1 cellular context compared by ENCODE assay signal in the genomic region with DNA sequence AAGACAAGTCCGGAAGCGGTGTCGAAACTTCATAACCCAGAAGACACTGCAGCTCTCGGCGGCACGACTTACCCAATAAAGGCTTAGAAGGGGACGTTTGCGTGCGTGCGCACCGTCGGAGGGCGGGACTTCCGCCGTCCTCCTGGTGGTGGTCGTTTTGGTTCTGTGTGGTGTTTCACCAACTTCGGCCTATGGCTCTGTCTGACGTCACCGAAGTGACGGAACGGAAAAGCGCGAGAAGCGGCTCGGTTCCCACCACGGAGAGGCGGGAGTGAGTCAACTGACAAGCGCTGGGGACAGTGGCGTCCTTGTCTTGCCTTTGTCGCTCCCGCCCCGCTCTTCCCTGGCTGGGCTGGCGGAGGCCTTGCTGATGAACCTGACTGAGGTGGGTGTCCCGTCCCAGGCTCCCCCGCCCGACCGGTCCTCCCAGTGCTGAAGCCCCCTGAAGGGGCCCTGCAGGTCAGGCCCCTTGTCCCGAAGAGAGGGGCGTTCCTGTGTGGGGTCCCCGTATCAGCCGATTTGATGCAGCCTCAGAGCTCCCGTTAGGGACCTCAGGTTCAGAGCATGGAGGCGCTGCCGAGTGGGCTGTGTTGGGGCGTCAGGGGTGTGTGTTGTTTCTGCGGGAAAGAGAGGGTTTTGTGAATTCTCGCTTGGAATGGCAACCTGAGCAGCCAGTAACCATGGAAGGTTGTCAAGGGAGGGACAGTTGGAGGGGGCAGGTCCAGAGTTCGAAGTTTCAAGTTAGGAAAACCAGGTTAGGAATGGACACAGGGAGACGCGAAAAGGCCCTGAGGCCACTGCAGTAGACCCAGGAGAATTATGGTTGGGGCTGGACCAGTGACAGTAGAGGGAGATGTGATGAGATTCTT.
TF ChIP-seq lines count a peak whose summit lies in the region.

A gene (plus strand): TSS at position 125 of the 869 bp plus-strand sequence. CDS start 246 bp downstream, at position 371.

TF ChIP-seq in HepG2, 621 proteins besides CTCF, POLR2A, EP300 and RAD21 (continued from another document and continues in another):
- TF ChIP-seq, protein P1, sequence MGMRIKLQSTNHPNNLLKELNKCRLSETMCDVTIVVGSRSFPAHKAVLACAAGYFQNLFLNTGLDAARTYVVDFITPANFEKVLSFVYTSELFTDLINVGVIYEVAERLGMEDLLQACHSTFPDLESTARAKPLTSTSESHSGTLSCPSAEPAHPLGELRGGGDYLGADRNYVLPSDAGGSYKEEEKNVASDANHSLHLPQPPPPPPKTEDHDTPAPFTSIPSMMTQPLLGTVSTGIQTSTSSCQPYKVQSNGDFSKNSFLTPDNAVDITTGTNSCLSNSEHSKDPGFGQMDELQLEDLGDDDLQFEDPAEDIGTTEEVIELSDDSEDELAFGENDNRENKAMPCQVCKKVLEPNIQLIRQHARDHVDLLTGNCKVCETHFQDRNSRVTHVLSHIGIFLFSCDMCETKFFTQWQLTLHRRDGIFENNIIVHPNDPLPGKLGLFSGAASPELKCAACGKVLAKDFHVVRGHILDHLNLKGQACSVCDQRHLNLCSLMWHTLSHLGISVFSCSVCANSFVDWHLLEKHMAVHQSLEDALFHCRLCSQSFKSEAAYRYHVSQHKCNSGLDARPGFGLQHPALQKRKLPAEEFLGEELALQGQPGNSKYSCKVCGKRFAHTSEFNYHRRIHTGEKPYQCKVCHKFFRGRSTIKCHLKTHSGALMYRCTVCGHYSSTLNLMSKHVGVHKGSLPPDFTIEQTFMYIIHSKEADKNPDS (CRISPR knock-in tag; IDR thresholded peaks at IDR 0.05): 0 out of 2 replicates have a peak, but pooled peaks have one; percentile 14
- TF ChIP-seq NCOA1 (CRISPR knock-in tag; IDR thresholded peaks at IDR 0.05) (0 out of 2 replicates have a peak, but pooled peaks have one; percentile 69), HCFC1 (IDR thresholded peaks at IDR 0.05; ENCODE audit: low read depth, low read length) (peak; percentile 87), ZMYM3 (CRISPR knock-in tag; IDR thresholded peaks at IDR 0.05) (peak; percentile 95), TGIF2 (CRISPR knock-in tag; IDR thresholded peaks at IDR 0.05) (peak; percentile 78), ATF7 (IDR thresholded peaks at IDR 0.05) (peak; percentile 96), ATF7 (CRISPR knock-in tag; IDR thresholded peaks at IDR 0.05) (peak; percentile 89), MIXL1 (CRISPR knock-in tag; IDR thresholded peaks at IDR 0.05) (peak; percentile 68), CEBPB (IDR thresholded peaks at IDR 0.05; ENCODE audit: borderline replicate concordance, low read depth, low read length) (peak; percentile 93), IRF2 (CRISPR knock-in tag; IDR thresholded peaks at IDR 0.05) (peak; percentile 99), ZNF354B (CRISPR knock-in tag; IDR thresholded peaks at IDR 0.05) (peak; percentile 93; the same call in 1 of the 2 replicates), CREB1 (IDR thresholded peaks at IDR 0.05) (peak; percentile 99), CREB1 (CRISPR knock-in tag; IDR thresholded peaks at IDR 0.05) (peak; percentile 97), GATAD2A (CRISPR knock-in tag; IDR thresholded peaks at IDR 0.05) (peak; percentile 62), NR1H2 (CRISPR knock-in tag; IDR thresholded peaks at IDR 0.05; ENCODE audit: borderline replicate concordance, low read depth) (no peak), ZNF607 (CRISPR knock-in tag; IDR thresholded peaks at IDR 0.05; ENCODE audit: borderline replicate concordance) (0 out of 2 replicates have a peak, but pooled peaks have one; percentile 39), ZBTB7B (CRISPR knock-in tag; IDR thresholded peaks at IDR 0.05) (peak; percentile 81; the same call in 1 of the 2 replicates), RAD51 (IDR thresholded peaks at IDR 0.05; ENCODE audit: borderline replicate concordance) (no peak), ZNF20 (CRISPR knock-in tag; IDR thresholded peaks at IDR 0.05) (no peak), AHR (CRISPR knock-in tag; IDR thresholded peaks at IDR 0.05) (0 out of 2 replicates have a peak, but pooled peaks have one; percentile 31), MYNN (CRISPR knock-in tag; IDR thresholded peaks at IDR 0.05; ENCODE audit: low read depth) (no peak), TAF1 (CRISPR knock-in tag; IDR thresholded peaks at IDR 0.05) (peak; percentile 68; the same call in 1 of the 2 replicates), ZNF670 (CRISPR knock-in tag; IDR thresholded peaks at IDR 0.05; ENCODE audit: borderline replicate concordance) (peak; percentile 69; the same call in 1 of the 2 replicates), PCBP1 (IDR thresholded peaks at IDR 0.05; ENCODE audit: borderline replicate concordance, low read depth, low read length) (0 out of 2 replicates have a peak, but pooled peaks have one; percentile 54), ZNF44 (CRISPR knock-in tag; IDR thresholded peaks at IDR 0.05) (no peak), ZNF234 (CRISPR knock-in tag; conservative IDR thresholded peaks at IDR 0.05) (0 out of 2 replicates have a peak, but pooled peaks have one; percentile 24), NFKBIZ (CRISPR knock-in tag; IDR thresholded peaks at IDR 0.05) (no peak; the same call in 1 of the 2 replicates), HDAC2 (CRISPR knock-in tag; IDR thresholded peaks at IDR 0.05) (peak; percentile 50), SPEN (CRISPR knock-in tag; IDR thresholded peaks at IDR 0.05; ENCODE audit: low read depth) (peak; percentile 90)
- TF ChIP-seq, protein P2, sequence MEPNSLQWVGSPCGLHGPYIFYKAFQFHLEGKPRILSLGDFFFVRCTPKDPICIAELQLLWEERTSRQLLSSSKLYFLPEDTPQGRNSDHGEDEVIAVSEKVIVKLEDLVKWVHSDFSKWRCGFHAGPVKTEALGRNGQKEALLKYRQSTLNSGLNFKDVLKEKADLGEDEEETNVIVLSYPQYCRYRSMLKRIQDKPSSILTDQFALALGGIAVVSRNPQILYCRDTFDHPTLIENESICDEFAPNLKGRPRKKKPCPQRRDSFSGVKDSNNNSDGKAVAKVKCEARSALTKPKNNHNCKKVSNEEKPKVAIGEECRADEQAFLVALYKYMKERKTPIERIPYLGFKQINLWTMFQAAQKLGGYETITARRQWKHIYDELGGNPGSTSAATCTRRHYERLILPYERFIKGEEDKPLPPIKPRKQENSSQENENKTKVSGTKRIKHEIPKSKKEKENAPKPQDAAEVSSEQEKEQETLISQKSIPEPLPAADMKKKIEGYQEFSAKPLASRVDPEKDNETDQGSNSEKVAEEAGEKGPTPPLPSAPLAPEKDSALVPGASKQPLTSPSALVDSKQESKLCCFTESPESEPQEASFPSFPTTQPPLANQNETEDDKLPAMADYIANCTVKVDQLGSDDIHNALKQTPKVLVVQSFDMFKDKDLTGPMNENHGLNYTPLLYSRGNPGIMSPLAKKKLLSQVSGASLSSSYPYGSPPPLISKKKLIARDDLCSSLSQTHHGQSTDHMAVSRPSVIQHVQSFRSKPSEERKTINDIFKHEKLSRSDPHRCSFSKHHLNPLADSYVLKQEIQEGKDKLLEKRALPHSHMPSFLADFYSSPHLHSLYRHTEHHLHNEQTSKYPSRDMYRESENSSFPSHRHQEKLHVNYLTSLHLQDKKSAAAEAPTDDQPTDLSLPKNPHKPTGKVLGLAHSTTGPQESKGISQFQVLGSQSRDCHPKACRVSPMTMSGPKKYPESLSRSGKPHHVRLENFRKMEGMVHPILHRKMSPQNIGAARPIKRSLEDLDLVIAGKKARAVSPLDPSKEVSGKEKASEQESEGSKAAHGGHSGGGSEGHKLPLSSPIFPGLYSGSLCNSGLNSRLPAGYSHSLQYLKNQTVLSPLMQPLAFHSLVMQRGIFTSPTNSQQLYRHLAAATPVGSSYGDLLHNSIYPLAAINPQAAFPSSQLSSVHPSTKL (CRISPR knock-in tag; IDR thresholded peaks at IDR 0.05): 0 out of 2 replicates have a peak, but pooled peaks have one; percentile 5
- TF ChIP-seq, protein P3, sequence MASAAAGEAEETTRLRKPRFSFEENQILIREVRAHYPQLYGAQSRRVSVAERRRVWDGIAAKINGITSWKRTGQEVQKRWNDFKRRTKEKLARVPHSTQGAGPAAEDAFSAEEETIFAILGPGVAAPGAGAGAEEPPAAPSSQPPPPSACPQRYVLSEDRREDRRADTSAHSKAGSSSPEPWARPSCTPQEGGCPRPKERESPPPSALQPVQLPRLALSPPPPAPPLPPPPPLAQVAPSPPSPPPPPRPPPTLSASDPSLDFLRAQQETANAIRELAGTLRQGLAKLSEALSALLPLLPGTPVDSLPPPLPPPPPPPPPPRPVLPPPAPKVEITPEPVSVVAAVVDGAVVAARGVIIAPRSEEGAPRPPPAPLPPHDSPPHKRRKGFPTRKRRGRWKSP (CRISPR knock-in tag; IDR thresholded peaks at IDR 0.05): peak; percentile 20; the same call in 1 of the 2 replicates
- TF ChIP-seq, protein P4, sequence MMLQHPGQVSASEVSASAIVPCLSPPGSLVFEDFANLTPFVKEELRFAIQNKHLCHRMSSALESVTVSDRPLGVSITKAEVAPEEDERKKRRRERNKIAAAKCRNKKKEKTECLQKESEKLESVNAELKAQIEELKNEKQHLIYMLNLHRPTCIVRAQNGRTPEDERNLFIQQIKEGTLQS (CRISPR knock-in tag; IDR thresholded peaks at IDR 0.05): peak; percentile 45; the same call in 1 of the 2 replicates
- TF ChIP-seq, protein P5, sequence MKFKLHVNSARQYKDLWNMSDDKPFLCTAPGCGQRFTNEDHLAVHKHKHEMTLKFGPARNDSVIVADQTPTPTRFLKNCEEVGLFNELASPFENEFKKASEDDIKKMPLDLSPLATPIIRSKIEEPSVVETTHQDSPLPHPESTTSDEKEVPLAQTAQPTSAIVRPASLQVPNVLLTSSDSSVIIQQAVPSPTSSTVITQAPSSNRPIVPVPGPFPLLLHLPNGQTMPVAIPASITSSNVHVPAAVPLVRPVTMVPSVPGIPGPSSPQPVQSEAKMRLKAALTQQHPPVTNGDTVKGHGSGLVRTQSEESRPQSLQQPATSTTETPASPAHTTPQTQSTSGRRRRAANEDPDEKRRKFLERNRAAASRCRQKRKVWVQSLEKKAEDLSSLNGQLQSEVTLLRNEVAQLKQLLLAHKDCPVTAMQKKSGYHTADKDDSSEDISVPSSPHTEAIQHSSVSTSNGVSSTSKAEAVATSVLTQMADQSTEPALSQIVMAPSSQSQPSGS (CRISPR knock-in tag; IDR thresholded peaks at IDR 0.05): peak; percentile 92
- TF ChIP-seq, protein P6, sequence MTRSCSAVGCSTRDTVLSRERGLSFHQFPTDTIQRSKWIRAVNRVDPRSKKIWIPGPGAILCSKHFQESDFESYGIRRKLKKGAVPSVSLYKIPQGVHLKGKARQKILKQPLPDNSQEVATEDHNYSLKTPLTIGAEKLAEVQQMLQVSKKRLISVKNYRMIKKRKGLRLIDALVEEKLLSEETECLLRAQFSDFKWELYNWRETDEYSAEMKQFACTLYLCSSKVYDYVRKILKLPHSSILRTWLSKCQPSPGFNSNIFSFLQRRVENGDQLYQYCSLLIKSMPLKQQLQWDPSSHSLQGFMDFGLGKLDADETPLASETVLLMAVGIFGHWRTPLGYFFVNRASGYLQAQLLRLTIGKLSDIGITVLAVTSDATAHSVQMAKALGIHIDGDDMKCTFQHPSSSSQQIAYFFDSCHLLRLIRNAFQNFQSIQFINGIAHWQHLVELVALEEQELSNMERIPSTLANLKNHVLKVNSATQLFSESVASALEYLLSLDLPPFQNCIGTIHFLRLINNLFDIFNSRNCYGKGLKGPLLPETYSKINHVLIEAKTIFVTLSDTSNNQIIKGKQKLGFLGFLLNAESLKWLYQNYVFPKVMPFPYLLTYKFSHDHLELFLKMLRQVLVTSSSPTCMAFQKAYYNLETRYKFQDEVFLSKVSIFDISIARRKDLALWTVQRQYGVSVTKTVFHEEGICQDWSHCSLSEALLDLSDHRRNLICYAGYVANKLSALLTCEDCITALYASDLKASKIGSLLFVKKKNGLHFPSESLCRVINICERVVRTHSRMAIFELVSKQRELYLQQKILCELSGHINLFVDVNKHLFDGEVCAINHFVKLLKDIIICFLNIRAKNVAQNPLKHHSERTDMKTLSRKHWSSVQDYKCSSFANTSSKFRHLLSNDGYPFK (CRISPR knock-in tag; IDR thresholded peaks at IDR 0.05; ENCODE audit: borderline replicate concordance): peak; percentile 77; the same call in 1 of the 2 replicates
- TF ChIP-seq, protein P7, sequence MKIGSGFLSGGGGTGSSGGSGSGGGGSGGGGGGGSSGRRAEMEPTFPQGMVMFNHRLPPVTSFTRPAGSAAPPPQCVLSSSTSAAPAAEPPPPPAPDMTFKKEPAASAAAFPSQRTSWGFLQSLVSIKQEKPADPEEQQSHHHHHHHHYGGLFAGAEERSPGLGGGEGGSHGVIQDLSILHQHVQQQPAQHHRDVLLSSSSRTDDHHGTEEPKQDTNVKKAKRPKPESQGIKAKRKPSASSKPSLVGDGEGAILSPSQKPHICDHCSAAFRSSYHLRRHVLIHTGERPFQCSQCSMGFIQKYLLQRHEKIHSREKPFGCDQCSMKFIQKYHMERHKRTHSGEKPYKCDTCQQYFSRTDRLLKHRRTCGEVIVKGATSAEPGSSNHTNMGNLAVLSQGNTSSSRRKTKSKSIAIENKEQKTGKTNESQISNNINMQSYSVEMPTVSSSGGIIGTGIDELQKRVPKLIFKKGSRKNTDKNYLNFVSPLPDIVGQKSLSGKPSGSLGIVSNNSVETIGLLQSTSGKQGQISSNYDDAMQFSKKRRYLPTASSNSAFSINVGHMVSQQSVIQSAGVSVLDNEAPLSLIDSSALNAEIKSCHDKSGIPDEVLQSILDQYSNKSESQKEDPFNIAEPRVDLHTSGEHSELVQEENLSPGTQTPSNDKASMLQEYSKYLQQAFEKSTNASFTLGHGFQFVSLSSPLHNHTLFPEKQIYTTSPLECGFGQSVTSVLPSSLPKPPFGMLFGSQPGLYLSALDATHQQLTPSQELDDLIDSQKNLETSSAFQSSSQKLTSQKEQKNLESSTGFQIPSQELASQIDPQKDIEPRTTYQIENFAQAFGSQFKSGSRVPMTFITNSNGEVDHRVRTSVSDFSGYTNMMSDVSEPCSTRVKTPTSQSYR (CRISPR knock-in tag; IDR thresholded peaks at IDR 0.05; ENCODE audit: borderline replicate concordance): peak; percentile 19; the same call in 1 of the 2 replicates
- TF ChIP-seq, protein P8, sequence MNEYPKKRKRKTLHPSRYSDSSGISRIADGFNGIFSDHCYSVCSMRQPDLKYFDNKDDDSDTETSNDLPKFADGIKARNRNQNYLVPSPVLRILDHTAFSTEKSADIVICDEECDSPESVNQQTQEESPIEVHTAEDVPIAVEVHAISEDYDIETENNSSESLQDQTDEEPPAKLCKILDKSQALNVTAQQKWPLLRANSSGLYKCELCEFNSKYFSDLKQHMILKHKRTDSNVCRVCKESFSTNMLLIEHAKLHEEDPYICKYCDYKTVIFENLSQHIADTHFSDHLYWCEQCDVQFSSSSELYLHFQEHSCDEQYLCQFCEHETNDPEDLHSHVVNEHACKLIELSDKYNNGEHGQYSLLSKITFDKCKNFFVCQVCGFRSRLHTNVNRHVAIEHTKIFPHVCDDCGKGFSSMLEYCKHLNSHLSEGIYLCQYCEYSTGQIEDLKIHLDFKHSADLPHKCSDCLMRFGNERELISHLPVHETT (CRISPR knock-in tag; conservative IDR thresholded peaks at IDR 0.05): peak; percentile 78; the same call in 1 of the 2 replicates
- TF ChIP-seq, protein P9, sequence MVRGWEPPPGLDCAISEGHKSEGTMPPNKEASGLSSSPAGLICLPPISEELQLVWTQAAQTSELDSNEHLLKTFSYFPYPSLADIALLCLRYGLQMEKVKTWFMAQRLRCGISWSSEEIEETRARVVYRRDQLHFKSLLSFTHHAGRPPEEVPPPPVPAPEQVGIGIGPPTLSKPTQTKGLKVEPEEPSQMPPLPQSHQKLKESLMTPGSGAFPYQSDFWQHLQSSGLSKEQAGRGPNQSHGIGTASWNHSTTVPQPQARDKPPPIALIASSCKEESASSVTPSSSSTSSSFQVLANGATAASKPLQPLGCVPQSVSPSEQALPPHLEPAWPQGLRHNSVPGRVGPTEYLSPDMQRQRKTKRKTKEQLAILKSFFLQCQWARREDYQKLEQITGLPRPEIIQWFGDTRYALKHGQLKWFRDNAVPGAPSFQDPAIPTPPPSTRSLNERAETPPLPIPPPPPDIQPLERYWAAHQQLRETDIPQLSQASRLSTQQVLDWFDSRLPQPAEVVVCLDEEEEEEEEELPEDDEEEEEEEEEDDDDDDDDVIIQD (CRISPR knock-in tag; IDR thresholded peaks at IDR 0.05; ENCODE audit: low read depth): peak; percentile 56; the same call in 1 of the 2 replicates
